11 cellular contexts compared by ENCODE assay signal in the genomic region with DNA sequence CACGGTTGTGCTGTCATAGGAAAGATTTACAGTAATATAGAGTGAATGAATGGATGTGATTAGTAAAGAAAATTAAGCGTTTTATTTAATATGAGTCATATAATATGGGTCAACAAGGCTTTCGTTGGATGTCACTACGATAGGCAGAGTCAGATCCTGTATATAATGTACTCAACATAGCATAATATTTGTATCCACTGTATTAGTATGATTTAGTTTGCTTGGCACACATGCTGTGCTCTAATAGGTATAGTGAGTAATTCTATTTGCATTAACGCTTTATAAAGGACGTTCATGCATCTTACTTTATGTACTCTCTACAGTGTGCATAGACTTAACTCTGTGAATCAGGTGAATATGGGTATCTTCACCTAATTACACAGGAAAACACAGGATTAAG. TPM values are rescaled to one million over a fixed set of nuclear protein-coding genes. Genes with fewer than 3 reads are reported as not detected.
"Had no signal": no experiment of that assay in that cellular context is flagged by ENCODE, and none has a peak within 500 bp of the region (broad histone marks: within the 10 kb centered on the region; RNA-seq: fewer than 3 reads in every experiment).

No MANE protein-coding gene starts in this region.

- H3K4me2 ChIP-seq: GM23338 had no signal

- H3K27ac ChIP-seq: GM23248 had no signal

- H3K4me1 ChIP-seq: HAP-1 had no signal

- DNase-seq: GM23248, GOT3, H7, H9, HCEC 1CT, HFFc6 had no signal

- H3K9ac ChIP-seq: GM23248 had no signal

- ATAC-seq: GM23338, HCT116 had no signal

- H3K36me3 ChIP-seq: HAP-1 had no signal

- H3K9me3 ChIP-seq: HAP-1 had no signal

- H3K4me3 ChIP-seq: GM23248, GM23338, HAP-1 had no signal

- H2AFZ ChIP-seq: GM23248, GM23338 had no signal

RNA-seq across cellular contexts. Expression of a gene that starts 41.5 kb away (rescaled TPM):
- total RNA-seq: GM23248, GM23338, H1, H4, H9, HFFc6 had no signal
